ENCODE assay signal across 14 cellular contexts in the genomic region with DNA sequence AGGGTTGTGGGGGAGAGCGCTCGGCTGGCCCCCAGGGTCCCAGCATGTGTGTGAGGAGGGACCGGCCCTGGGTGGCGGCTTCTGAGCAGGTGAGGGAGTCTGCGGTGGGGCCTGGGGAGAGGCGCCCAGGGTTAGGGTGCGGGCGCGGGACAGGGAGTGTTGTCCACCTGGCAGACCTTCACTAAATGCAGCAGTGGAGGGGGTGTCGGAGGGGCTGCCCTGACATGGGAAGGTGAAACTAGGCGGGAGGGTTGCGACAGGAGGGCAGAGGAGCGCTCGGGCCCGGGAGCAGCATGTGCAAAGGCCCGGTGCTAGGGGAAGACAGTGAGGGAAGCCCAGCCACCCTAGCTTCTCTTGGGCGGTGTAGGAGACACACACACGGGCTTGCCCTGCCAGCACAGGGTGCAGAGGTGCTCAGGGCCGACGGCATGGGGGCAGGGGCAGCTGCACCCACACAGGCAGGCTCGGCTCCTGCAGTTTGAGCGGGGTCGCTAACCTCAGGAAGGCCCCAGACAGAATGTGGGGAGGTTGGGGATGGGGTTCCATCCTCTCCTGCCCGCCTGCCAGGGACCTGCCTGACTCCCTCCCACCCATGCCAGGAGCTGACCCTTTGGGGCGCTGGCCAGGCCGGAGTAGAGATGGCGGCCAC. TPM values are rescaled to one million over a fixed set of nuclear protein-coding genes. Genes with fewer than 3 reads are reported as not detected.
DNase-seq lines count a peak whose midpoint lies in the region; ATAC-seq and TF ChIP-seq lines count a peak whose summit lies in the region.
"Had no signal": no experiment of that assay in that cellular context is flagged by ENCODE, and none has a peak within 500 bp of the region (broad histone marks: within the 10 kb centered on the region; RNA-seq: fewer than 3 reads in every experiment).

No MANE protein-coding gene starts in this region.

- H2AFZ ChIP-seq in GM23338, result no peak overlapping the region

- H3K9me3 Mint-ChIP-seq in GM23338, result peaks cover 4% of the 10 kb centered on the region; the same call in 2 of the 3 replicates

- H3K9ac ChIP-seq in iPS-18a (ENCODE audit: low read length), result no peak overlapping the region

- peaks cover 23% of the 10 kb centered on the region for H3K4me1 Mint-ChIP-seq in GM23338

- no peak overlapping the region for H3K27ac Mint-ChIP-seq in GM23338

- no peaks in the 10 kb centered on the region for H3K36me3 ChIP-seq in GM23338 (ENCODE audit: insufficient read depth)
- no peaks in the 10 kb centered on the region for H3K36me3 ChIP-seq in iPS-18a (ENCODE audit: control insufficient read depth, low read depth, low read length)
- H3K36me3 ChIP-seq in spleen, result no peaks in the 10 kb centered on the region

- H3K36me3 Mint-ChIP-seq in GM23338 (ENCODE audit: low read depth), result no peaks in the 10 kb centered on the region

- H3F3A ChIP-seq in GM23338 (replicated peaks; ENCODE audit: low read depth), result peaks cover 27% of the 10 kb centered on the region

- TF ChIP-seq POLR2A in spleen (IDR thresholded peaks at IDR 0.05), result no peak

- H3K4me1 ChIP-seq in GM23338 (ENCODE audit: insufficient read depth) (peaks cover 12% of the 10 kb centered on the region), iPS-18a (ENCODE audit: control insufficient read depth, low read depth, low read length) (no peaks in the 10 kb centered on the region), spleen (peaks cover 16 to 59% (median 40%) of the 10 kb centered on the region in 6 donors)

- H3K79me2 ChIP-seq in GM23338 (replicated peaks; ENCODE audit: insufficient read depth), result no peaks in the 10 kb centered on the region

- H3K27me3 ChIP-seq in GM23338 (ENCODE audit: insufficient read depth) (peaks cover 95% of the 10 kb centered on the region), iPS-18a (ENCODE audit: control insufficient read depth, insufficient read depth, low read length) (peaks cover 74% of the 10 kb centered on the region), spleen (replicated peaks in 1 of 7) (peaks cover 0 to 39% (median 0%) of the 10 kb centered on the region in 7 donors)

- ATAC-seq in GM23338 (peak; percentile 3; the same call in 2 of the 3 replicates), left colon (no peak), GM19452 (IDR thresholded peaks at IDR 0.05; ENCODE audit: unreplicated experiment) (no peak)

- H3K4me3 ChIP-seq in GM23338 (peak overlapping the region; percentile 74), iPS-18a (ENCODE audit: low read length) (peak overlapping the region; percentile 47), spleen (peak overlapping the region in 2 of 8 donors; percentile 29 to 67)

- TF ChIP-seq CTCF in GM23338 (conservative IDR thresholded peaks at IDR 0.05; ENCODE audit: low read depth in 2 of 2) (no peak), VCaP (conservative IDR thresholded peaks at IDR 0.05) (no peak), spleen (IDR thresholded peaks at IDR 0.05 in 8 of 11, conservative IDR thresholded peaks at IDR 0.05 in 3 of 11) (no peak)

- DNase-seq in GM23338 (ENCODE audit: low spot score), result no peak
- DNase-seq in spleen, result peak; percentile 58
- DNase-seq in left colon, result no peak
- DNase-seq in RKO (ENCODE audit: low spot score), result no peak
- DNase-seq in A172 (ENCODE audit: low spot score), result no peak
- DNase-seq: activated CD4-positive, CD25-positive, alpha-beta regulatory T cell; NCI-H1436; SIG-M5; stimulated activated CD4-positive, alpha-beta T cell treated with anti-CD3 and anti-CD28 coated beads, Interleukin-4, amount 100 ng/mL, for 1 hour had no signal

- no peaks in the 10 kb centered on the region; the same call in 1 of the 2 replicates for H4K20me1 ChIP-seq in GM23338 (replicated peaks; ENCODE audit: insufficient read depth)

- H3K4me2 ChIP-seq in GM23338, result peak overlapping the region; percentile 92

- intact Hi-C loops in spleen (cut with DNase I; ENCODE audit: low total_unique reads), result no loop called here
- intact Hi-C loops in left colon (cut with DNase I, micrococcal nuclease), result no loop called here

- H3K4me3 Mint-ChIP-seq in GM23338, result peak overlapping the region; percentile 75

- 89 to 91% (median 89%) methylated on average over 21 to 27 of the region's 27 CpGs for WGBS in spleen, 5 donors

- H3K9me2 ChIP-seq in GM23338 (ENCODE audit: insufficient read depth), result no peaks in the 10 kb centered on the region

- peaks cover 72% of the 10 kb centered on the region for H3K27me3 Mint-ChIP-seq in GM23338 (ENCODE audit: insufficient read depth, low read depth, poor library complexity)

- H3K9me3 ChIP-seq in iPS-18a (ENCODE audit: control insufficient read depth, low read depth, low read length) (no peaks in the 10 kb centered on the region), spleen (no peaks in the 10 kb centered on the region)

- H3K27ac ChIP-seq in GM23338 (ENCODE audit: low read depth), result no peak overlapping the region
- H3K27ac ChIP-seq in VCaP, result peak overlapping the region; percentile 68
- no peak overlapping the region for H3K27ac ChIP-seq in iPS-18a (ENCODE audit: low read length)
- peak overlapping the region; percentile 15 to 79 (median 68) for H3K27ac ChIP-seq in spleen

TF ChIP-seq in GM23338, 12 proteins besides CTCF, POLR2A, EP300 and RAD21 (continues in another document):
- TF ChIP-seq EZH2 (IDR thresholded peaks at IDR 0.05; ENCODE audit: low read depth, unreplicated experiment), result no peak
- TF ChIP-seq, protein P1, sequence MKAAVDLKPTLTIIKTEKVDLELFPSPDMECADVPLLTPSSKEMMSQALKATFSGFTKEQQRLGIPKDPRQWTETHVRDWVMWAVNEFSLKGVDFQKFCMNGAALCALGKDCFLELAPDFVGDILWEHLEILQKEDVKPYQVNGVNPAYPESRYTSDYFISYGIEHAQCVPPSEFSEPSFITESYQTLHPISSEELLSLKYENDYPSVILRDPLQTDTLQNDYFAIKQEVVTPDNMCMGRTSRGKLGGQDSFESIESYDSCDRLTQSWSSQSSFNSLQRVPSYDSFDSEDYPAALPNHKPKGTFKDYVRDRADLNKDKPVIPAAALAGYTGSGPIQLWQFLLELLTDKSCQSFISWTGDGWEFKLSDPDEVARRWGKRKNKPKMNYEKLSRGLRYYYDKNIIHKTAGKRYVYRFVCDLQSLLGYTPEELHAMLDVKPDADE (IDR thresholded peaks at IDR 0.05), result no peak
- no peak for TF ChIP-seq ZNF114 (CRISPR knock-in tag; IDR thresholded peaks at IDR 0.05)

RNA-seq across cellular contexts. Expression of a gene that starts 22.2 kb away (rescaled TPM):
- total RNA-seq in GM23338 (2014; rRNA removed; shearing (Covaris generic)), result 94.7 and 122 TPM in 2 replicates
- polyA plus RNA-seq in GM23338 (2016; fragmentation: Nextera tagmentation; extraction: Ambion mirVana) (193 and 207 TPM in 2 replicates), spleen (10 to 100 TPM; 65.5 to 89.7 (median 83.5) TPM)
- total RNA-seq in spleen (10 to 100 TPM; 56.1 to 65.8 (median 58.8) TPM), left colon (10 to 100 TPM; 67.7 to 79.7 TPM)
- 31.5 and 41.5 TPM in 2 replicates for total RNA-seq in A172 (2014; rRNA removed; shearing (Covaris generic))

RNA-seq across cellular contexts. Expression of a gene that starts 27.3 kb away (rescaled TPM):
- 0.54 and 1.1 TPM in 2 replicates for total RNA-seq in GM23338 (2014; rRNA removed; shearing (Covaris generic))
- polyA plus RNA-seq in GM23338 (2016; fragmentation: Nextera tagmentation; extraction: Ambion mirVana) (0.40 and 0.76 TPM in 2 replicates), spleen (under 1 TPM in 2 of 3 donors, not detected in 1; 0.03 to 0.16 TPM)
- total RNA-seq in spleen (under 1 TPM in 5 of 7 donors, not detected in 2; 0.10 to 0.51 (median 0.17) TPM), left colon (1 to 10 TPM in 1 of 2 donors, not detected in 1; 1.2 TPM)
- not detected in 2 replicates for total RNA-seq in A172 (2014; rRNA removed; shearing (Covaris generic))
- total RNA-seq: esophagus mucosa, omental fat pad had no signal

RNA-seq across cellular contexts. Expression of a gene that starts 34.0 kb away (rescaled TPM):
- total RNA-seq in GM23338 (2014; rRNA removed; shearing (Covaris generic)), result 385 and 427 TPM in 2 replicates
- polyA plus RNA-seq in GM23338 (2016; fragmentation: Nextera tagmentation; extraction: Ambion mirVana) (483 and 516 TPM in 2 replicates), spleen (100 to 1,000 TPM; 340 to 698 (median 481) TPM)
- total RNA-seq in spleen (100 to 1,000 TPM; 181 to 531 (median 217) TPM), left colon (100 to 1,000 TPM; 663 to 843 TPM)
- total RNA-seq in A172 (2014; rRNA removed; shearing (Covaris generic)), result 536 and 679 TPM in 2 replicates

Comparison
In these comparisons a context has a peak if more than half of its experiments do, and no peak if none do; other contexts are left out.
1. H3K27ac ChIP-seq: peak in VCaP (single experiment) and spleen (8 of 8); none in GM23338 (single experiment) and iPS-18a (single experiment).